1 cellular context compared by ENCODE assay signal in the genomic region with DNA sequence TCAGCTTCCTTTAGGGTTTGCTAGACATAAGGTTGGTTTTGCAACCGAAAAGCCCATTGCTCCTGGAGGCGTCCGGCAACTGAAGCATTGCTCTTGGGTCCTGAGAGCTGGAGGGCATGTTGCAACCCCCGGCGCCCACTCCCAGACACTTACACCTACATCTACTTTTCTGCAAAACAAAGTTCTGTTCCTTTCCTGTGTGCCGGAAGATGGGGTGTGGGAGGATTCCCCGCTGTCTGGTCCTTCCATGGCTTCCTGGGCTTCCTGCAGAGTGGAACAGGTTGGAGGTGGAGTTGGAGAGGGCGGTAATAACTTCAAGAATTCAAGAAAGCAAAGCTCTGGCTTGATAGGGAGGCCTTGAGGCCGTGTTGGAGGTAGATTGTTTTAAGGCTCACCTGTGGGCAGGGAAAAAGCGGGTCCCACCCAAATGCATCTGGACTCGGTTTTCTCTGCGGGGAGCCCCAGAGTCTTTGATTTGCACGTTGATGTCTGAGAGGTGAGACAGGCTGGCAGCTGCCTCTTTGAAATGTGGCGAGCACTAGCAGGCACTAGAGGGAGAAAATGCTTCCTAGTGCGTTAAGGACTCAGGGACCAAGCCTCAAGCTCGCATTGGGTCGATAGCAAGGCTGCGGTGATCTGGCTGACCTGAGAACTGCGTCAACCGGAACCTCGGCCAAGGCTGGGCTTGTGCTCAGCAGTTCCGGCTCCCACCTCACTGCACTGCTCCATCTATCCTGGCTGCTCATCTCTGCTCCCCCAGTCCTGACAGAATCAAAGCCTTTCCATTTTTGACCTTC.
TF ChIP-seq lines count a peak whose summit lies in the region.

No MANE protein-coding gene starts in this region.

TF ChIP-seq in K562, 482 proteins besides CTCF, POLR2A, EP300 and RAD21 (continued from another document):
- TF ChIP-seq, protein P1, sequence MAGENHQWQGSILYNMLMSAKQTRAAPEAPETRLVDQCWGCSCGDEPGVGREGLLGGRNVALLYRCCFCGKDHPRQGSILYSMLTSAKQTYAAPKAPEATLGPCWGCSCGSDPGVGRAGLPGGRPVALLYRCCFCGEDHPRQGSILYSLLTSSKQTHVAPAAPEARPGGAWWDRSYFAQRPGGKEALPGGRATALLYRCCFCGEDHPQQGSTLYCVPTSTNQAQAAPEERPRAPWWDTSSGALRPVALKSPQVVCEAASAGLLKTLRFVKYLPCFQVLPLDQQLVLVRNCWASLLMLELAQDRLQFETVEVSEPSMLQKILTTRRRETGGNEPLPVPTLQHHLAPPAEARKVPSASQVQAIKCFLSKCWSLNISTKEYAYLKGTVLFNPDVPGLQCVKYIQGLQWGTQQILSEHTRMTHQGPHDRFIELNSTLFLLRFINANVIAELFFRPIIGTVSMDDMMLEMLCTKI (IDR thresholded peaks at IDR 0.05; ENCODE audit: partially characterized antibody): no peak
- no peak for TF ChIP-seq ZNF589 (CRISPR knock-in tag; IDR thresholded peaks at IDR 0.05; ENCODE audit: low read depth)
- no peak for TF ChIP-seq NCOA4 (IDR thresholded peaks at IDR 0.05; ENCODE audit: partially characterized antibody)
